In genomic region chr5:472656-473343, GRCh38 we compare ENCODE assay signal across 1 cellular context.
A peak's percentile ranks its signal among the peaks of the same experiment; 100 is the strongest.
TF ChIP-seq lines count a peak whose summit lies in the region.

No MANE protein-coding gene starts in this region.

TF ChIP-seq in K562, 482 proteins besides CTCF, POLR2A, EP300 and RAD21 (continued from another document and continues in another):
- TF ChIP-seq HINFP (tag; conservative IDR thresholded peaks at IDR 0.05; ENCODE audit: low read depth) = no peak
- TF ChIP-seq HDAC3 (IDR thresholded peaks at IDR 0.05; ENCODE audit: borderline replicate concordance, partially characterized antibody) = no peak
- no peak for TF ChIP-seq HNRNPK (IDR thresholded peaks at IDR 0.05; ENCODE audit: low read depth, low read length, poor library complexity, severe bottlenecking)
- peak; percentile 69 for TF ChIP-seq ZNF41 (CRISPR knock-in tag; conservative IDR thresholded peaks at IDR 0.05)
- peak; percentile 89 for TF ChIP-seq E2F3 (CRISPR knock-in tag; IDR thresholded peaks at IDR 0.05)
- no peak; a peak in 1 of 4 replicates for TF ChIP-seq TEAD1 (CRISPR knock-in tag; IDR thresholded peaks at IDR 0.05)
- no peak for TF ChIP-seq PRDM10 (IDR thresholded peaks at IDR 0.05; ENCODE audit: partially characterized antibody)
- no peak for TF ChIP-seq POLR2B (IDR thresholded peaks at IDR 0.05; ENCODE audit: low read depth, partially characterized antibody)
- TF ChIP-seq TAF7 (tag; IDR thresholded peaks at IDR 0.05) = no peak
- no peak for TF ChIP-seq PHB (CRISPR knock-in tag; IDR thresholded peaks at IDR 0.05)
- TF ChIP-seq NR4A1 (CRISPR knock-in tag; IDR thresholded peaks at IDR 0.05) = peak; percentile 95
- peak; percentile 75 for TF ChIP-seq NR4A1 (tag; IDR thresholded peaks at IDR 0.05)
- peak; percentile 64; the same call in 1 of the 2 replicates for TF ChIP-seq ZNF584 (CRISPR knock-in tag; IDR thresholded peaks at IDR 0.05; ENCODE audit: low read depth)
- no peak for TF ChIP-seq MTF1 (CRISPR knock-in tag; IDR thresholded peaks at IDR 0.05; ENCODE audit: borderline replicate concordance)
- TF ChIP-seq ZNF197 (CRISPR knock-in tag; IDR thresholded peaks at IDR 0.05; ENCODE audit: low read depth) = peak; percentile 95
- peak; percentile 74; the same call in 1 of the 2 replicates for TF ChIP-seq ARID4B (CRISPR knock-in tag; IDR thresholded peaks at IDR 0.05)
- TF ChIP-seq NR2F6 (CRISPR knock-in tag; IDR thresholded peaks at IDR 0.05) = no peak
- no peak for TF ChIP-seq CBFA2T3 (IDR thresholded peaks at IDR 0.05)
- TF ChIP-seq ZNF696 (CRISPR knock-in tag; conservative IDR thresholded peaks at IDR 0.05) = no peak
- TF ChIP-seq FOXK1 (CRISPR knock-in tag; IDR thresholded peaks at IDR 0.05; ENCODE audit: borderline replicate concordance) = no peak
- peak in 1 of 2 experiments; percentile 54; a peak in 1 of 3 replicates for TF ChIP-seq CBX3 (IDR thresholded peaks at IDR 0.05; ENCODE audit: borderline replicate concordance in 1 of 2, low read length in 2 of 2)
- TF ChIP-seq E2F4 (CRISPR knock-in tag; IDR thresholded peaks at IDR 0.05; ENCODE audit: low read depth) = 0 out of 2 replicates have a peak, but pooled peaks have one; percentile 46
- TF ChIP-seq ILK (tag; IDR thresholded peaks at IDR 0.05; ENCODE audit: borderline replicate concordance, low read depth) = no peak
- TF ChIP-seq CEBPG (CRISPR knock-in tag; IDR thresholded peaks at IDR 0.05) = no peak
- TF ChIP-seq CEBPG (tag; conservative IDR thresholded peaks at IDR 0.05 in 1 of 2, IDR thresholded peaks at IDR 0.05 in 1 of 2) = no peak
- no peak for TF ChIP-seq NFE2 (IDR thresholded peaks at IDR 0.05; ENCODE audit: low read depth)
- no peak for TF ChIP-seq USF1 (CRISPR knock-in tag; IDR thresholded peaks at IDR 0.05)
- peak; percentile 45; the same call in 1 of the 2 replicates for TF ChIP-seq ZNF263 (CRISPR knock-in tag; IDR thresholded peaks at IDR 0.05; ENCODE audit: borderline replicate concordance)
- peak in 1 of 2 experiments; percentile 68; a peak in 1 of 4 replicates for TF ChIP-seq FOXA3 (CRISPR knock-in tag; conservative IDR thresholded peaks at IDR 0.05 in 1 of 2, IDR thresholded peaks at IDR 0.05 in 1 of 2)
- TF ChIP-seq ZNF436 (CRISPR knock-in tag; IDR thresholded peaks at IDR 0.05) = no peak
- TF ChIP-seq LCOR (CRISPR knock-in tag; IDR thresholded peaks at IDR 0.05) = peak; percentile 72; the same call in 1 of the 2 replicates
- peak; percentile 73 for TF ChIP-seq PHF20 (IDR thresholded peaks at IDR 0.05; ENCODE audit: partially characterized antibody)
- TF ChIP-seq KAT2B (IDR thresholded peaks at IDR 0.05; ENCODE audit: low read depth, low read length) = no peak
- peak; percentile 28; the same call in 1 of the 2 replicates for TF ChIP-seq ZNF134 (CRISPR knock-in tag; conservative IDR thresholded peaks at IDR 0.05)
- TF ChIP-seq ZNF589 (CRISPR knock-in tag; IDR thresholded peaks at IDR 0.05; ENCODE audit: low read depth) = peak; percentile 96
- TF ChIP-seq ARNT (IDR thresholded peaks at IDR 0.05) = no peak
- TF ChIP-seq FIP1L1 (IDR thresholded peaks at IDR 0.05; ENCODE audit: low read depth, low read length, poor library complexity, severe bottlenecking) = peak; percentile 55
- no peak for TF ChIP-seq DNMT1 (IDR thresholded peaks at IDR 0.05)
- TF ChIP-seq ZNF655 (CRISPR knock-in tag; IDR thresholded peaks at IDR 0.05) = no peak
- peak; percentile 83 for TF ChIP-seq VEZF1 (CRISPR knock-in tag; IDR thresholded peaks at IDR 0.05)
- no peak for TF ChIP-seq MLLT1 (IDR thresholded peaks at IDR 0.05)
- no peak for TF ChIP-seq HOMEZ (CRISPR knock-in tag; IDR thresholded peaks at IDR 0.05)
- no peak for TF ChIP-seq ZNF699 (CRISPR knock-in tag; IDR thresholded peaks at IDR 0.05; ENCODE audit: insufficient replicate concordance)
- no peak; the same call in 1 of the 2 replicates for TF ChIP-seq SIN3B (IDR thresholded peaks at IDR 0.05; ENCODE audit: low read depth)
- peak; percentile 83; the same call in 1 of the 2 replicates for TF ChIP-seq HDAC8 (tag; IDR thresholded peaks at IDR 0.05)
- TF ChIP-seq PKNOX1 (IDR thresholded peaks at IDR 0.05) = no peak
- peak; percentile 91 for TF ChIP-seq BHLHE40 (IDR thresholded peaks at IDR 0.05; ENCODE audit: low read length)
